Comparison of ENCODE assay signal across 28 cellular contexts in the genomic region with DNA sequence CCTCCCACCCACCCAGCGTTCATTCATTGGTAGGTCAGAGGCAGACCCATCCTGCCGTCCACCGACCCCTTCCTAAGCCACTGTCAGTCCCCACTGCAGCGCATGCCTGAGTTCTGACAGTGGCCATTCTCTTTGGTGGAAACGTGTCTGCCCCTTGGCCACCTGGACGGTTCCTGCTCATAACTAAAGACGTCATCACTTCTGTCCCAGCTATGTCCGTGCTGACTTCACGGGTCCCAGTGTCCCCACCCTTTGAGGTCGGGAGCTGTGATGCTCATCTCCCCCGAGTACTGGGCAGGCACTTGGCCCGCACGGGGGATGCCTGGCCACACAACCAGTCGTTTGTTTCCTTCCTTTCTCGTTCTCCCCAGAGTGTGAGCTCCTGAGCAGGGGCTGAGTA.
"Had no signal": no experiment of that assay in that cellular context is flagged by ENCODE, and none has a peak within 500 bp of the region (broad histone marks: within the 10 kb centered on the region; RNA-seq: fewer than 3 reads in every experiment).

No MANE protein-coding gene starts in this region.

- DNase-seq: activated CD4-positive, alpha-beta T cell treated with anti-CD3 and anti-CD28 coated beads, Interleukin-2, amount 10 ng/mL, durations not matched to agents 24 days and 14 days; activated CD4-positive, alpha-beta T cell treated with anti-CD3 and anti-CD28 coated beads, Interleukin-2, amount 50 U/mL, for 4 hours; activated CD8-positive, alpha-beta T cell treated with anti-CD3 and anti-CD28 coated beads for 36 hours; activated gamma-delta T cell treated with Interleukin-2 at 50 U/mL for 16 hours; activated naive CD4-positive, alpha-beta T cell treated with anti-CD3 and anti-CD28 coated beads for 36 hours; activated T-cell treated with anti-CD3 and anti-CD28 coated beads, Interleukin-2, amount 50 U/mL, for 1 hour; activated T-cell treated with anti-CD3 and anti-CD28 coated beads, Interleukin-2, amount 50 U/mL, for 72 hours; adrenal gland; body of pancreas; caudate nucleus; Karpas-422; KBM-7; NCI-H1105 treated with DMSO at 0.1 percent for 48 hours; NCI-H1436; NCI-H1694; NCI-H2029; NCI-H345; NCI-H524 treated with DMSO at 0.1 percent for 48 hours; NK-92 treated with Interleukin-12 subunit alpha and Interleukin-12 subunit beta, amount 100 ng/mL, for 24 hours; PC-3; Peyer's patch; RPMI8226; SHP77 treated with DMSO at 0.1 percent for 48 hours; SK-N-SH had no signal

- H3K9me3 ChIP-seq: adrenal gland, body of pancreas, Peyer's patch, SK-N-SH had no signal

- H3K4me2 ChIP-seq: SK-N-SH had no signal

- H3K4me3 ChIP-seq: adrenal gland, body of pancreas, breast epithelium, Peyer's patch, SJSA1 had no signal

- H3K27ac ChIP-seq: adrenal gland, body of pancreas, breast epithelium, Peyer's patch, SJSA1 had no signal

- H3K9ac ChIP-seq: SK-N-SH had no signal

- ATAC-seq: activated CD8-positive, alpha-beta T cell treated with anti-CD3 and anti-CD28 coated beads for 36 hours; activated naive CD4-positive, alpha-beta T cell treated with anti-CD3 and anti-CD28 coated beads, Interleukin-2, amount 50 U/mL, for 72 hours; activated T-cell treated with anti-CD3 and anti-CD28 coated beads, Interleukin-2, amount 50 U/mL, for 72 hours; activated T-helper 17 cell treated with anti-CD3 and anti-CD28 coated beads, Interleukin-2, amount 50 U/mL, for 72 hours; body of pancreas; PC-3 had no signal

- H3K4me1 ChIP-seq: adrenal gland, breast epithelium, Peyer's patch had no signal

- H3K36me3 ChIP-seq: adrenal gland, breast epithelium, Peyer's patch, SJSA1 had no signal

- H3K27me3 ChIP-seq: Peyer's patch, SJSA1 had no signal
